9 cellular contexts compared by ENCODE assay signal in the genomic region with DNA sequence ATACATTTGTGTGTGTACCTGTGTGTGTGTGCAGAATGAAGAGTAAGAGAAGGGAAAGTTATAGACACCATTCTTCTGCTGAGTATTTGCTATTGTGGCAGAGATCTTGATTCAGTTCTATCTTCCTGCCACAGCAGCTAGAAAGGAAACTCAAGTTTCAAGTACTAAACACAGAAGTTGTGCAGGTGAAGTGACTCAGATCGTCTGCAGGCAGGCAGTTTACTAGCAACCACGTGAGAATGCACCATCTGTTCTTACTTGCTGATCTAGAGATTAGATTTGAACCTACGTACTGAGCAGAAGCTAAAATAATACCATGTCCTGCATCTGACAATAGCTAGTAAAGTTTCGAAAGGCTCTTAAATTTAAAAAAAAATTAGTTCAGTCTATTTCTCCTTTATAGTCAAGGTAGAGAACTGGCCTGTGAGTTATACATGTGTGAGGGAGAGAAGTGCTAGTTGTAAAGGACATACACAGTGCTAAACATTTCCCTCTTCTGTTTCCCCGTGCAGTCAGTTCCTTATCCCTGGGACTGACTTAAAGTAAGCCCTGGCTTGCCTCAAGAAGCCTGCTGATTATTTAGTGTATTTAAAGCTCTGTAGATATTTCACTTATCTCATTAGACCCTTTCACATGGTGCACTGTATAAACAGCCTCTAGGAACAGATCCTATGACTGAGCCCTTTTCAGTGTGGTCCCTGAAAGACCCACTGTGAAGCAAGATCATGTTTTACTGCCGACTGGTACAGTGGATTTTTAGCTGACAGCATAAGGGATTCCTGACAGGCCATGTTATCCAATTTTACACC. TPM values are rescaled to one million over a fixed set of nuclear protein-coding genes. Genes with fewer than 3 reads are reported as not detected.
A peak's percentile ranks its signal among the peaks of the same experiment; 100 is the strongest.
DNase-seq lines count a peak whose midpoint lies in the region; ATAC-seq and TF ChIP-seq lines count a peak whose summit lies in the region.
"Had no signal": no experiment of that assay in that cellular context is flagged by ENCODE, and none has a peak within 500 bp of the region (broad histone marks: within the 10 kb centered on the region; RNA-seq: fewer than 3 reads in every experiment).

No MANE protein-coding gene starts in this region.

- H3K9me2 ChIP-seq in hepatocyte (replicated peaks; ENCODE audit: insufficient read depth): no peaks in the 10 kb centered on the region

- H3K4me3 ChIP-seq in hepatocyte (no peak overlapping the region), aorta (ENCODE audit: low read length in 2 of 2) (no peak overlapping the region)
- H3K4me3 ChIP-seq: GM12878 had no signal

- H3K27me3 ChIP-seq in hepatocyte (no peaks in the 10 kb centered on the region), aorta (ENCODE audit: control insufficient read depth in 1 of 2, insufficient read depth in 2 of 2, low read length in 1 of 2) (no peaks in the 10 kb centered on the region)

- H3K4me2 ChIP-seq in hepatocyte: peak overlapping the region; percentile 54

- H4K20me1 ChIP-seq in hepatocyte (ENCODE audit: insufficient read depth, poor library complexity, severe bottlenecking): no peaks in the 10 kb centered on the region

- DNase-seq in Right ventricle myocardium superior (no peak), Right ventricle myocardium inferior (ENCODE audit: missing footprints) (no peak), SK-MEL-5 (ENCODE audit: low read depth, low spot score) (peak; percentile 90), hepatocyte (ENCODE audit: low spot score) (peak; percentile 80), aorta (no peak), DMS153 treated with DMSO at 0.1 percent for 48 hours (lab: John Stamatoyannopoulos, UW; ENCODE audit: unreplicated experiment) (no peak)

- H3K4me1 ChIP-seq in hepatocyte (ENCODE audit: insufficient read depth) (peaks cover 55% of the 10 kb centered on the region), aorta (ENCODE audit: control insufficient read depth in 1 of 2, insufficient read depth in 2 of 2, low read length in 2 of 2) (peaks cover 0 to 2% of the 10 kb centered on the region in 2 donors)

- in situ Hi-C loops in SK-MEL-5 (cut with HindIII; ENCODE audit: low pct_unique_long_range_greater_than_20kb, low sequenced_read_pairs): no loop called here

- H3K27ac ChIP-seq in hepatocyte: peak overlapping the region; percentile 93
- H3K27ac ChIP-seq in aorta (ENCODE audit: low read depth in 1 of 2, low read length in 2 of 2): peak overlapping the region; percentile 8 to 76

- TF ChIP-seq CTCF in hepatocyte (IDR thresholded peaks at IDR 0.05; ENCODE audit: poor library complexity): no peak

- 10% methylated on average over 6 of the region's 6 CpGs for WGBS in hepatocyte (ENCODE audit: low lambda C conversion rate, missing lambda C conversion rate)
- 11 to 13% methylated on average over 6 of the region's 6 CpGs for WGBS in aorta, 2 donors

- intact Hi-C loops in Right ventricle myocardium superior (cut with DNase I) (no loop called here), Right ventricle myocardium inferior (cut with DNase I) (no loop called here), aorta (cut with DNase I) (loop anchor here (5.0 to 10.0 kb wide), 2 partner anchors 68 to 345 kb away; partner anchors contain the start of gene COBLL1 (in 1 of the 2))

- H3K36me3 ChIP-seq in hepatocyte (replicated peaks; ENCODE audit: insufficient read depth, low read depth): no peaks in the 10 kb centered on the region
- H3K36me3 ChIP-seq in aorta (ENCODE audit: control insufficient read depth in 1 of 2, insufficient read depth in 2 of 2, low read length in 1 of 2): no peaks in the 10 kb centered on the region

- no peaks in the 10 kb centered on the region for H3K79me2 ChIP-seq in hepatocyte

- H3K9me3 ChIP-seq in hepatocyte (ENCODE audit: low read depth) (no peaks in the 10 kb centered on the region), aorta (ENCODE audit: control insufficient read depth, low read length) (no peaks in the 10 kb centered on the region)

- peak; percentile 55 for ATAC-seq in Right ventricle myocardium superior (ENCODE audit: poor library complexity)
- ATAC-seq in Right ventricle myocardium inferior: no peak
- ATAC-seq in HG03060 (IDR thresholded peaks at IDR 0.05; ENCODE audit: low read depth, unreplicated experiment): peak; percentile 74
- peak; percentile 44 for ATAC-seq in aorta (ENCODE audit: low FRiP score)
- ATAC-seq in GM21825 (IDR thresholded peaks at IDR 0.05; ENCODE audit: unreplicated experiment): no peak
- ATAC-seq: GM12878 had no signal

- H2AFZ ChIP-seq in hepatocyte: no peak overlapping the region

RNA-seq across cellular contexts. Expression of gene SLC38A11, which starts 45.0 kb away (rescaled TPM):
- total RNA-seq in Right ventricle myocardium superior: 0.48 TPM
- total RNA-seq in Right ventricle myocardium inferior: 0.84 TPM
- not detected in 2 replicates for total RNA-seq in SK-MEL-5 (2014; rRNA removed; shearing (Covaris generic))
- polyA plus RNA-seq in SK-MEL-5 (2015; cell fraction: cytosol; rRNA removed): not detected in 2 replicates
- 0.19 and 0.45 TPM in 2 replicates for polyA plus RNA-seq in SK-MEL-5 (2015; cell fraction: nucleus; rRNA removed)
- total RNA-seq in hepatocyte: 5.1 and 8.4 TPM in 2 replicates
- polyA plus RNA-seq in hepatocyte: 4.6 and 7.7 TPM in 2 replicates
- 1 to 10 TPM; 1.1 to 1.4 TPM for total RNA-seq in aorta
- polyA plus RNA-seq in aorta: under 1 TPM in 1 of 2 donors, not detected in 1; 0.63 TPM
- total RNA-seq: GM12878 had no signal
- polyA plus RNA-seq: GM12878 had no signal

Comparison
In these comparisons a context has a peak if more than half of its experiments do, and no peak if none do; other contexts are left out.
1. ATAC-seq: peak in Right ventricle myocardium superior (single experiment), HG03060 (single experiment) and aorta (single experiment); none in Right ventricle myocardium inferior (single experiment) and GM21825 (single experiment).
2. DNase-seq: peak in SK-MEL-5 (single experiment) and hepatocyte (single experiment); none in Right ventricle myocardium superior (single experiment), Right ventricle myocardium inferior (single experiment), aorta (0 of 2) and DMS153 treated with DMSO at 0.1 percent for 48 hours (single experiment).
3. intact Hi-C loops: an anchor here in aorta (5.0 to 10.0 kb wide); none called in Right ventricle myocardium superior and Right ventricle myocardium inferior.